In the genomic region with DNA sequence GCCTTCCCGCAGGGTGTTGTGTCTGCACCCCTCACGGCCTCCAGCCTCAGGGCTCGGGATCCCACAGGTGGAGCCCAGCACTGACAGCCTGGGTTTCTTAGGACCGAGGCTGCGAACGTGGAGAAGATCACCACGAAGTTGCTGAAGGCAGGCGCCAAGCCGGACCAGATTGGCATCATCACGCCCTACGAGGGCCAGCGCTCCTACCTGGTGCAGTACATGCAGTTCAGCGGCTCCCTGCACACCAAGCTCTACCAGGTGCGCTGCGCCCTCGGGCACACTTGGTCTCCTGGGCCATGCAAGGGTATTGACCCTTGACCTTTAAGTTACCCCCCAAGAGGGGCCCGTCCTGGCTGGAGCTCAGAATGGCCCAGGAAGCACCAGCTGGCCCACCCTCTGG, we compare ENCODE assay signal across 15 cellular contexts. TPM values are rescaled to one million over a fixed set of nuclear protein-coding genes. Genes with fewer than 3 reads are reported as not detected.
"Had no signal": no experiment of that assay in that cellular context is flagged by ENCODE, and none has a peak within 500 bp of the region (broad histone marks: within the 10 kb centered on the region; RNA-seq: fewer than 3 reads in every experiment).

No MANE protein-coding gene starts in this region.

- H3K27ac ChIP-seq: pancreas, thoracic aorta had no signal

- H3K27me3 ChIP-seq: gastrocnemius medialis, heart right ventricle, pancreas had no signal

- H3K9me3 Mint-ChIP-seq: activated CD8-positive, alpha-beta T cell treated with anti-CD3 and anti-CD28 coated beads for 36 hours; activated naive CD8-positive, alpha-beta T cell treated with anti-CD3 and anti-CD28 coated beads, Interleukin-2, amount 10 ng/mL, durations not matched to agents 7 days and 5 days; activated T-cell treated with anti-CD3 and anti-CD28 coated beads, Interleukin-2, amount 50 U/mL, for 72 hours; brain; endodermal cell had no signal

- DNase-seq: activated CD4-positive, alpha-beta T cell treated with anti-CD3 and anti-CD28 coated beads for 4 hours; activated CD8-positive, alpha-beta memory T cell treated with anti-CD3 and anti-CD28 coated beads, Interleukin-2, amount 50 U/mL, for 4 hours; activated CD8-positive, alpha-beta T cell treated with anti-CD3 and anti-CD28 coated beads for 36 hours; activated gamma-delta T cell; activated naive CD8-positive, alpha-beta T cell treated with anti-CD3 and anti-CD28 coated beads, Interleukin-2, amount 10 ng/mL, durations not matched to agents 7 days and 5 days; activated T-cell treated with anti-CD3 and anti-CD28 coated beads, Interleukin-2, amount 50 U/mL, for 72 hours; endodermal cell; gastrocnemius medialis; heart right ventricle; midbrain; T-helper 1 cell had no signal

- H3K4me1 ChIP-seq: pancreas had no signal

- FAIRE-seq: pancreas had no signal

- H3K4me1 Mint-ChIP-seq: activated naive CD8-positive, alpha-beta T cell treated with anti-CD3 and anti-CD28 coated beads, Interleukin-2, amount 10 ng/mL, durations not matched to agents 7 days and 5 days; endodermal cell had no signal

- H3K9me3 ChIP-seq: gastrocnemius medialis, heart right ventricle, pancreas, thoracic aorta had no signal

- ATAC-seq: activated CD8-positive, alpha-beta T cell treated with anti-CD3 and anti-CD28 coated beads for 36 hours; activated T-cell treated with anti-CD3 and anti-CD28 coated beads, Interleukin-2, amount 50 U/mL, for 72 hours; sciatic nerve had no signal

- H3K27ac Mint-ChIP-seq: activated CD8-positive, alpha-beta T cell treated with anti-CD3 and anti-CD28 coated beads for 36 hours; activated naive CD8-positive, alpha-beta T cell treated with anti-CD3 and anti-CD28 coated beads, Interleukin-2, amount 10 ng/mL, durations not matched to agents 7 days and 5 days; activated T-cell treated with anti-CD3 and anti-CD28 coated beads, Interleukin-2, amount 50 U/mL, for 72 hours; brain; endodermal cell had no signal

- H3K4me3 ChIP-seq: gastrocnemius medialis, heart right ventricle, pancreas, thoracic aorta had no signal

- H3K4me3 Mint-ChIP-seq: activated CD8-positive, alpha-beta T cell treated with anti-CD3 and anti-CD28 coated beads for 36 hours; activated naive CD8-positive, alpha-beta T cell treated with anti-CD3 and anti-CD28 coated beads, Interleukin-2, amount 10 ng/mL, durations not matched to agents 7 days and 5 days; activated T-cell treated with anti-CD3 and anti-CD28 coated beads, Interleukin-2, amount 50 U/mL, for 72 hours; brain; endodermal cell had no signal

RNA-seq across cellular contexts. Expression of gene CERS1, which starts 35.2 kb away (rescaled TPM):
- total RNA-seq: activated naive CD8-positive, alpha-beta T cell treated with anti-CD3 and anti-CD28 coated beads, Interleukin-2, amount 10 ng/mL, durations not matched to agents 7 days and 5 days; activated T-cell treated with anti-CD3 and anti-CD28 coated beads, Interleukin-2, amount 50 U/mL, for 72 hours had no signal
